ENCODE assay signal across 25 cellular contexts in the genomic region with DNA sequence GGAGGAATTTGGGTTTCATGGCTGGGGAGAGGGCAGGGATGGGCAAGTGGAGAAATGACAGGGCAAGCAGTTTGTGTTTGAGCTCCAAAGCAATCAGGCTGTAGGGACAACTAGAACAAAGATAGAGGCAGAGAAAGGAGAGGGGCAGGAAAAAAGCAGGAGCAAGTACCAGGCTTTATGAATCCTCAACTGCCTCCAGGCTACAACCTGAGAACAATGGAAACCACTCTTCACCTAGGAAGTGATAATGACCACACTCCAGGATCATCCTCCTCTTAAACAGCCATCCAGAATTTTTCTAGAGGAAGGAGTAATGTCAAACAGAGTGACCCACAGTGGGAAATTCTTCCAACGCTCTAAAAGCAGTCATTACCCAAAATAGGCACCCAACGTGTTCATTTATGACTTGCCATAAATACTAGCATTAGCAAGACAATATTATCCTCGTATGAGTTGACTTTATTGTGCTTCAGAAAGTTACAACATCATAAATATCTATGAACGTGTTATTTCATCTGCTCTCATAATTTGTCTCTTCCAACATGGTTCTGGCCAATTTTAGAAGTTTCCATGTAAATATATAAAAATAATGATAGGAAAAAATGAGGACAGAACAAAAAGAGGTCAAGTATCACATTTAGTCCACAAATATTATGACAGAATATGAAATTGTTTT.
"Had no signal": no experiment of that assay in that cellular context is flagged by ENCODE, and none has a peak within 500 bp of the region (broad histone marks: within the 10 kb centered on the region; RNA-seq: fewer than 3 reads in every experiment).

No MANE protein-coding gene starts in this region.

- H3K4me3 ChIP-seq: ascending aorta, gastrocnemius medialis, heart left ventricle, spleen, thoracic aorta, upper lobe of left lung had no signal

- H3K4me3 Mint-ChIP-seq: activated CD4-positive, alpha-beta memory T cell treated with anti-CD3 and anti-CD28 coated beads for 36 hours; memory B cell; T-helper 1 cell treated with Interleukin-12 subunit alpha and Interleukin-12 subunit beta and Interleukin-4 antibody, amounts not matched to agents 30 μg/mL and 1 μg/mL, for 36 hours had no signal

- H3K9me3 ChIP-seq: ascending aorta, gastrocnemius medialis, heart left ventricle, spleen, thoracic aorta, upper lobe of left lung had no signal

- H3K27ac Mint-ChIP-seq: activated CD4-positive, alpha-beta memory T cell treated with anti-CD3 and anti-CD28 coated beads for 36 hours; activated naive CD4-positive, alpha-beta T cell treated with anti-CD3 and anti-CD28 coated beads, Interleukin-2, amount 50 U/mL, for 72 hours; memory B cell; T-helper 1 cell treated with Interleukin-12 subunit alpha and Interleukin-12 subunit beta and Interleukin-4 antibody, amounts not matched to agents 30 μg/mL and 1 μg/mL, for 36 hours had no signal

- ATAC-seq: activated naive CD4-positive, alpha-beta T cell treated with anti-CD3 and anti-CD28 coated beads, Interleukin-2, amount 50 U/mL, for 72 hours; esophagus mucosa; gastrocnemius medialis; heart left ventricle; left cardiac atrium had no signal

- DNase-seq: activated CD4-positive, alpha-beta memory T cell treated with anti-CD3 and anti-CD28 coated beads for 36 hours; activated CD4-positive, alpha-beta T cell treated with anti-CD3 and anti-CD28 coated beads for 48 hours; activated CD4-positive, CD25-positive, alpha-beta regulatory T cell; activated T-cell treated with anti-CD3 and anti-CD28 coated beads, Interleukin-2, amount 50 U/mL, for 1 hour; central memory CD4-positive, alpha-beta T cell; effector memory CD4-positive, alpha-beta T cell; gastrocnemius medialis; heart left ventricle; left cardiac atrium; nucleus accumbens; retina; spleen; stimulated activated CD4-positive, alpha-beta T cell treated with anti-CD3 and anti-CD28 coated beads, Interleukin-4, amount 100 ng/mL, for 1 hour; stimulated activated naive CD4-positive, alpha-beta T cell; T1000 had no signal

- H3K27ac ChIP-seq: ascending aorta, gastrocnemius medialis, heart left ventricle, spleen, thoracic aorta, upper lobe of left lung had no signal

- H3K9me3 Mint-ChIP-seq: activated CD4-positive, alpha-beta memory T cell treated with anti-CD3 and anti-CD28 coated beads for 36 hours; activated naive CD4-positive, alpha-beta T cell treated with anti-CD3 and anti-CD28 coated beads, Interleukin-2, amount 50 U/mL, for 72 hours; memory B cell; T-helper 1 cell treated with Interleukin-12 subunit alpha and Interleukin-12 subunit beta and Interleukin-4 antibody, amounts not matched to agents 30 μg/mL and 1 μg/mL, for 36 hours had no signal

- H3K4me1 ChIP-seq: gastrocnemius medialis had no signal

- H3K36me3 Mint-ChIP-seq: activated CD4-positive, alpha-beta memory T cell treated with anti-CD3 and anti-CD28 coated beads for 36 hours; activated naive CD4-positive, alpha-beta T cell treated with anti-CD3 and anti-CD28 coated beads, Interleukin-2, amount 50 U/mL, for 72 hours had no signal

- FAIRE-seq: colon, endothelial cell of umbilical vein, islet of Langerhans had no signal

- H3K36me3 ChIP-seq: ascending aorta, gastrocnemius medialis, heart left ventricle, spleen, thoracic aorta, upper lobe of left lung had no signal

- H3K27me3 ChIP-seq: ascending aorta, gastrocnemius medialis, heart left ventricle, spleen, upper lobe of left lung had no signal
